In the genomic region with DNA sequence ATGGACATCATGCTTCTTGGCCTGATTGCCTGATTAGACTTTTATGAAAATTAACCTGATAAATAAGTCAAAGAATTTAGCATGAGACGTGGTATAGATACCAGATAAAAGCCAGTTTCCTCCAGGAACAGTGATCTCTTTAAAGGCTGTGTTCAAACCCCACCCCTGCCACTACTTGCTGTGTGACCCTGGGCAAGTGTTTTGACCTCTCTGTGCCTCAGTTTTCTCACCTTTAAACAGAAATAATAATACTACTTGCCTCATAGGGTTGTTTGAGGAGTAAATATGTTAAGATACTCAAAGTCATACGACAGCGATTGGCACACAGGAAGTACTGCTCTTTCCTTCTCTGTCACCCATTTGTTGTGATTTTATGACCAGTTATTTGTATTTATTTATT, we compare ENCODE assay signal across 34 cellular contexts.
"Had no signal": no experiment of that assay in that cellular context is flagged by ENCODE, and none has a peak within 500 bp of the region (broad histone marks: within the 10 kb centered on the region; RNA-seq: fewer than 3 reads in every experiment).

No MANE protein-coding gene starts in this region.

- H3K27me3 ChIP-seq: adrenal gland, ascending aorta, body of pancreas, brain microvascular endothelial cell, breast epithelium, cardiac muscle cell had no signal

- FAIRE-seq: astrocyte, bronchial epithelial cell had no signal

- H3K9me3 ChIP-seq: adrenal gland, ascending aorta, body of pancreas, breast epithelium had no signal

- DNase-seq: activated effector memory CD4-positive, alpha-beta T cell treated with anti-CD3 and anti-CD28 coated beads, Interleukin-2, amount 50 U/mL, for 16 hours; activated effector memory CD4-positive, alpha-beta T cell treated with Interleukin-2 at 50 U/mL for 16 hours; activated gamma-delta T cell; activated gamma-delta T cell treated with Interleukin-2 at 50 U/mL for 16 hours; activated naive CD4-positive, alpha-beta T cell; activated naive CD4-positive, alpha-beta T cell treated with anti-CD3 and anti-CD28 coated beads for 36 hours; activated naive CD4-positive, alpha-beta T cell treated with anti-CD3 and anti-CD28 coated beads, Interleukin-2, amount 10 ng/mL, durations not matched to agents 7 days and 5 days; activated naive CD4-positive, alpha-beta T cell treated with anti-CD3 and anti-CD28 coated beads, Interleukin-2, amount 50 U/mL, for 16 hours; activated naive CD4-positive, alpha-beta T cell treated with Interleukin-2 at 50 U/mL for 16 hours; activated naive CD8-positive, alpha-beta T cell treated with anti-CD3 and anti-CD28 coated beads for 36 hours; activated naive CD8-positive, alpha-beta T cell treated with anti-CD3 and anti-CD28 coated beads, Interleukin-2, amount 10 ng/mL, durations not matched to agents 7 days and 5 days; activated naive CD8-positive, alpha-beta T cell treated with anti-CD3 and anti-CD28 coated beads, Interleukin-2, amount 50 U/mL, for 24 hours; activated T-cell treated with anti-CD3 and anti-CD28 coated beads, Interleukin-2, amount 50 U/mL, for 1 hour; activated T-cell treated with anti-CD3 and anti-CD28 coated beads, Interleukin-2, amount 50 U/mL, for 24 hours; activated T-cell treated with anti-CD3 and anti-CD28 coated beads, Interleukin-2, amount 50 U/mL, for 4 hours; activated T-cell treated with anti-CD3 and anti-CD28 coated beads, Interleukin-2, amount 50 U/mL, for 48 hours; activated T-cell treated with anti-CD3 and anti-CD28 coated beads, Interleukin-2, amount 50 U/mL, for 72 hours; amniotic stem cell; amygdala; anterior cingulate cortex; aorta; body of pancreas; brain microvascular endothelial cell; caudate nucleus; central memory CD4-positive, alpha-beta T cell; cerebellar nuclear complex had no signal

- H3K36me3 ChIP-seq: adrenal gland, ascending aorta, brain microvascular endothelial cell, breast epithelium, cardiac muscle cell had no signal

- ATAC-seq: activated naive CD4-positive, alpha-beta T cell treated with anti-CD3 and anti-CD28 coated beads, Interleukin-2, amount 50 U/mL, for 72 hours; activated naive CD8-positive, alpha-beta T cell treated with anti-CD3 and anti-CD28 coated beads, Interleukin-2, amount 50 U/mL, for 24 hours; activated T-cell treated with anti-CD3 and anti-CD28 coated beads, Interleukin-2, amount 50 U/mL, for 4 hours; activated T-cell treated with anti-CD3 and anti-CD28 coated beads, Interleukin-2, amount 50 U/mL, for 72 hours; activated T-helper 17 cell treated with anti-CD3 and anti-CD28 coated beads, Interleukin-2, amount 50 U/mL, for 72 hours; body of pancreas had no signal

- H3K27ac ChIP-seq: adrenal gland, ascending aorta, body of pancreas, brain microvascular endothelial cell, breast epithelium, cardiac muscle cell had no signal

- H3K4me1 ChIP-seq: adrenal gland, ascending aorta, body of pancreas, breast epithelium had no signal

- H3K4me3 ChIP-seq: adrenal gland, ascending aorta, body of pancreas, breast epithelium, cardiac muscle cell had no signal
